In the genomic region with DNA sequence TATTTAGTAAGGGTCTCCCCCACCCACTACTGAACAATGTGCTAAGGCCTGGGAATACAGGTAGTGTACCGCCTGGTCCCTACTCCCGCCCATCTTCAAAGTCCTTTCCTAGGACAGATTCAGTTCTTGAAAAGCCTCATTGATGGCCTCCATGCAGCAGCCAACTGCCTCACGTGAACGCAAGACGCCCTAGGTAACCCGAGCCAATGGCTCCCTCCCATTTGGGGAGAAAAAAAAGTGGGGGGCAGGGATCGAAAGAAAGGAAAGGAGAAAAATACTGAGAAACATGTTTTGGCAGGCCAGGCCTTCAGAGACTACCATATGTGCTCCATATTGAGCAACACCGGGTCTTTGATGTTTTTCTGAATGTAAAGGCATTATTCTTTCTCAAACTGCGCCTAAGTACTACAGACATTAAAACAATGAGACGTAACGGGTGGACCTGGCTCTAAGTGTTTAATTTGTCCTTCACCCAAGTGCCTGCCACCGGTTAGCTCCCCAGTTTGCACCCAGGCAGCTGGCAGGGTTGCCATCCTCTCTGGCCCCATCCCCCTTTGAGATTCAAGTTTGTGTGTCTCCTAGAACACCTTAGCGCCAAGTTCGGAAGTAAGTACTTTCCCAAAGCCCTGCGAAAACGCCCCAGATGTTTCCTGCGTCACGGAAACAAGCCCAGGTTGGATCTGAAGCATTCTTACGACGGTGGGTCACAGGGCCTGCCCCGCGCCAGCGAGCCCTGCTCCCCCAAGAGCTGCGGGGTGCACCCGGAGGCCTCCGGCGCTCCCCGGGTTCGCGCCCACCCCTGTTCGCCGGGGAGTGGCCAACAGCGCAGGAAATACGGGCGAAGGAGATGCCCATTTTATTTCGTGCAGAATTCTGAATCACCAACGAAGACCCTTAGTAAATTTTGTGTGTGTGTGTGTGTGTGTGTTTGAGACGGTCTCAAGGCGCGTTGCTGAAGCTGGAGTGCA, we compare ENCODE assay signal across 1 cellular context.
A peak's percentile ranks its signal among the peaks of the same experiment; 100 is the strongest.
TF ChIP-seq lines count a peak whose summit lies in the region.

No MANE protein-coding gene starts in this region.

TF ChIP-seq in GM23338, 12 proteins besides CTCF, POLR2A, EP300 and RAD21 (continued from another document):
- TF ChIP-seq, protein P1, sequence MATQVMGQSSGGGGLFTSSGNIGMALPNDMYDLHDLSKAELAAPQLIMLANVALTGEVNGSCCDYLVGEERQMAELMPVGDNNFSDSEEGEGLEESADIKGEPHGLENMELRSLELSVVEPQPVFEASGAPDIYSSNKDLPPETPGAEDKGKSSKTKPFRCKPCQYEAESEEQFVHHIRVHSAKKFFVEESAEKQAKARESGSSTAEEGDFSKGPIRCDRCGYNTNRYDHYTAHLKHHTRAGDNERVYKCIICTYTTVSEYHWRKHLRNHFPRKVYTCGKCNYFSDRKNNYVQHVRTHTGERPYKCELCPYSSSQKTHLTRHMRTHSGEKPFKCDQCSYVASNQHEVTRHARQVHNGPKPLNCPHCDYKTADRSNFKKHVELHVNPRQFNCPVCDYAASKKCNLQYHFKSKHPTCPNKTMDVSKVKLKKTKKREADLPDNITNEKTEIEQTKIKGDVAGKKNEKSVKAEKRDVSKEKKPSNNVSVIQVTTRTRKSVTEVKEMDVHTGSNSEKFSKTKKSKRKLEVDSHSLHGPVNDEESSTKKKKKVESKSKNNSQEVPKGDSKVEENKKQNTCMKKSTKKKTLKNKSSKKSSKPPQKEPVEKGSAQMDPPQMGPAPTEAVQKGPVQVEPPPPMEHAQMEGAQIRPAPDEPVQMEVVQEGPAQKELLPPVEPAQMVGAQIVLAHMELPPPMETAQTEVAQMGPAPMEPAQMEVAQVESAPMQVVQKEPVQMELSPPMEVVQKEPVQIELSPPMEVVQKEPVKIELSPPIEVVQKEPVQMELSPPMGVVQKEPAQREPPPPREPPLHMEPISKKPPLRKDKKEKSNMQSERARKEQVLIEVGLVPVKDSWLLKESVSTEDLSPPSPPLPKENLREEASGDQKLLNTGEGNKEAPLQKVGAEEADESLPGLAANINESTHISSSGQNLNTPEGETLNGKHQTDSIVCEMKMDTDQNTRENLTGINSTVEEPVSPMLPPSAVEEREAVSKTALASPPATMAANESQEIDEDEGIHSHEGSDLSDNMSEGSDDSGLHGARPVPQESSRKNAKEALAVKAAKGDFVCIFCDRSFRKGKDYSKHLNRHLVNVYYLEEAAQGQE (IDR thresholded peaks at IDR 0.05; ENCODE audit: unreplicated experiment) = no peak
- TF ChIP-seq NANOG (IDR thresholded peaks at IDR 0.05; ENCODE audit: borderline replicate concordance) (no peak), EZH2 (IDR thresholded peaks at IDR 0.05; ENCODE audit: low read depth, unreplicated experiment) (peak; percentile 26)
- TF ChIP-seq, protein P2, sequence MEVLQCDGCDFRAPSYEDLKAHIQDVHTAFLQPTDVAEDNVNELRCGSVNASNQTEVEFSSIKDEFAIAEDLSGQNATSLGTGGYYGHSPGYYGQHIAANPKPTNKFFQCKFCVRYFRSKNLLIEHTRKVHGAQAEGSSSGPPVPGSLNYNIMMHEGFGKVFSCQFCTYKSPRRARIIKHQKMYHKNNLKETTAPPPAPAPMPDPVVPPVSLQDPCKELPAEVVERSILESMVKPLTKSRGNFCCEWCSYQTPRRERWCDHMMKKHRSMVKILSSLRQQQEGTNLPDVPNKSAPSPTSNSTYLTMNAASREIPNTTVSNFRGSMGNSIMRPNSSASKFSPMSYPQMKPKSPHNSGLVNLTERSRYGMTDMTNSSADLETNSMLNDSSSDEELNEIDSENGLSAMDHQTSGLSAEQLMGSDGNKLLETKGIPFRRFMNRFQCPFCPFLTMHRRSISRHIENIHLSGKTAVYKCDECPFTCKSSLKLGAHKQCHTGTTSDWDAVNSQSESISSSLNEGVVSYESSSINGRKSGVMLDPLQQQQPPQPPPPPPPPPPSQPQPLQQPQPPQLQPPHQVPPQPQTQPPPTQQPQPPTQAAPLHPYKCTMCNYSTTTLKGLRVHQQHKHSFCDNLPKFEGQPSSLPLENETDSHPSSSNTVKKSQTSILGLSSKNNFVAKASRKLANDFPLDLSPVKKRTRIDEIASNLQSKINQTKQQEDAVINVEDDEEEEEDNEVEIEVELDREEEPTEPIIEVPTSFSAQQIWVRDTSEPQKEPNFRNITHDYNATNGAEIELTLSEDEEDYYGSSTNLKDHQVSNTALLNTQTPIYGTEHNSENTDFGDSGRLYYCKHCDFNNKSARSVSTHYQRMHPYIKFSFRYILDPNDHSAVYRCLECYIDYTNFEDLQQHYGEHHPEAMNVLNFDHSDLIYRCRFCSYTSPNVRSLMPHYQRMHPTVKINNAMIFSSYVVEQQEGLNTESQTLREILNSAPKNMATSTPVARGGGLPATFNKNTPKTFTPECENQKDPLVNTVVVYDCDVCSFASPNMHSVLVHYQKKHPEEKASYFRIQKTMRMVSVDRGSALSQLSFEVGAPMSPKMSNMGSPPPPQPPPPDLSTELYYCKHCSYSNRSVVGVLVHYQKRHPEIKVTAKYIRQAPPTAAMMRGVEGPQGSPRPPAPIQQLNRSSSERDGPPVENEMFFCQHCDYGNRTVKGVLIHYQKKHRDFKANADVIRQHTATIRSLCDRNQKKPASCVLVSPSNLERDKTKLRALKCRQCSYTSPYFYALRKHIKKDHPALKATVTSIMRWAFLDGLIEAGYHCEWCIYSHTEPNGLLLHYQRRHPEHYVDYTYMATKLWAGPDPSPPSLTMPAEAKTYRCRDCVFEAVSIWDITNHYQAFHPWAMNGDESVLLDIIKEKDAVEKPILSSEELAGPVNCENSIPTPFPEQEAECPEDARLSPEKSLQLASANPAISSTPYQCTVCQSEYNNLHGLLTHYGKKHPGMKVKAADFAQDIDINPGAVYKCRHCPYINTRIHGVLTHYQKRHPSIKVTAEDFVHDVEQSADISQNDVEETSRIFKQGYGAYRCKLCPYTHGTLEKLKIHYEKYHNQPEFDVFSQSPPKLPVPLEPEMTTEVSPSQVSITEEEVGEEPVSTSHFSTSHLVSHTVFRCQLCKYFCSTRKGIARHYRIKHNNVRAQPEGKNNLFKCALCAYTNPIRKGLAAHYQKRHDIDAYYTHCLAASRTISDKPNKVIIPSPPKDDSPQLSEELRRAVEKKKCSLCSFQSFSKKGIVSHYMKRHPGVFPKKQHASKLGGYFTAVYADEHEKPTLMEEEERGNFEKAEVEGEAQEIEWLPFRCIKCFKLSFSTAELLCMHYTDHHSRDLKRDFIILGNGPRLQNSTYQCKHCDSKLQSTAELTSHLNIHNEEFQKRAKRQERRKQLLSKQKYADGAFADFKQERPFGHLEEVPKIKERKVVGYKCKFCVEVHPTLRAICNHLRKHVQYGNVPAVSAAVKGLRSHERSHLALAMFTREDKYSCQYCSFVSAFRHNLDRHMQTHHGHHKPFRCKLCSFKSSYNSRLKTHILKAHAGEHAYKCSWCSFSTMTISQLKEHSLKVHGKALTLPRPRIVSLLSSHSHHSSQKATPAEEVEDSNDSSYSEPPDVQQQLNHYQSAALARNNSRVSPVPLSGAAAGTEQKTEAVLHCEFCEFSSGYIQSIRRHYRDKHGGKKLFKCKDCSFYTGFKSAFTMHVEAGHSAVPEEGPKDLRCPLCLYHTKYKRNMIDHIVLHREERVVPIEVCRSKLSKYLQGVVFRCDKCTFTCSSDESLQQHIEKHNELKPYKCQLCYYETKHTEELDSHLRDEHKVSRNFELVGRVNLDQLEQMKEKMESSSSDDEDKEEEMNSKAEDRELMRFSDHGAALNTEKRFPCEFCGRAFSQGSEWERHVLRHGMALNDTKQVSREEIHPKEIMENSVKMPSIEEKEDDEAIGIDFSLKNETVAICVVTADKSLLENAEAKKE (CRISPR knock-in tag; IDR thresholded peaks at IDR 0.05) = no peak
